Comparison of ENCODE assay signal across 29 cellular contexts in the genomic region with DNA sequence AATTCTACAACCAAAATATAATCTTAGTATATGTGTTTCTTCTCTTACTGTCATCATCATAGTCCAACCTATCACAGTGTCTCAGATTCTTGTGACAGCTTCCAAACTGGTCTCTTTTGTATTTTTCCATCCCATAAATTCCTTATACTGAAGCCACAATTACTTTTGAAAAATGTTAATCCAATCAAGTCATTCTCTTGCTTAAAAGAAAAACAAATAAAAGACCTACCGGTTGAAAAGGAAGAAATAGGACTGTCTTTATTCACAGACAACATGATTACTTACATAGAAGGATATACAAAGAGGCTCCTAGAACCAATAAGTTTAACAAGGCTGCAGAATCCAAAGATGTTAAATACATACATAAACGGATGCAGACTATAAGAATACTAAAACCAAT.
"Had no signal": no experiment of that assay in that cellular context is flagged by ENCODE, and none has a peak within 500 bp of the region (broad histone marks: within the 10 kb centered on the region; RNA-seq: fewer than 3 reads in every experiment).

No MANE protein-coding gene starts in this region.

- H3K4me3 Mint-ChIP-seq: naive thymus-derived CD4-positive, alpha-beta T cell; natural killer cell; nephron; stimulated activated effector memory CD8-positive, alpha-beta T cell treated with anti-CD3 and anti-CD28 coated beads, Interleukin-12 subunit alpha, Interleukin-12 subunit beta, amount 100 ng/mL, for 72 hours; stimulated activated naive CD8-positive, alpha-beta T cell treated with anti-CD3 and anti-CD28 coated beads, Interleukin-15, amount 100 ng/mL, for 72 hours; type B pancreatic cell had no signal

- H3K79me2 ChIP-seq: parathyroid adenoma had no signal

- H3K9ac ChIP-seq: parathyroid adenoma had no signal

- H3K36me3 Mint-ChIP-seq: natural killer cell; stimulated activated effector memory CD8-positive, alpha-beta T cell treated with anti-CD3 and anti-CD28 coated beads, Interleukin-12 subunit alpha, Interleukin-12 subunit beta, amount 100 ng/mL, for 72 hours; type B pancreatic cell had no signal

- DNase-seq: naive thymus-derived CD4-positive, alpha-beta T cell; natural killer cell; nucleus accumbens; posterior cingulate gyrus; psoas muscle; right cardiac atrium; right lobe of liver; sigmoid colon; small intestine; stimulated activated CD4-positive, alpha-beta T cell treated with anti-CD3 and anti-CD28 coated beads, Interleukin-15, amount 100 ng/mL, for 24 hours; stimulated activated CD4-positive, alpha-beta T cell treated with anti-CD3 and anti-CD28 coated beads, Interleukin-2, amount 100 ng/mL, for 24 hours; stimulated activated CD4-positive, alpha-beta T cell treated with anti-CD3 and anti-CD28 coated beads, Interleukin-2, amount 100 ng/mL, for 48 hours; stimulated activated CD4-positive, alpha-beta T cell treated with anti-CD3 and anti-CD28 coated beads, Interleukin-4, amount 100 ng/mL, for 24 hours; stimulated activated naive CD4-positive, alpha-beta T cell; stimulated activated naive CD8-positive, alpha-beta T cell treated with anti-CD3 and anti-CD28 coated beads, Interleukin-15, amount 100 ng/mL, for 72 hours; stimulated activated naive CD8-positive, alpha-beta T cell treated with anti-CD3 and anti-CD28 coated beads, Interleukin-15, Interleukin-2, amounts not matched to agents 100 U/mL and 50 U/mL, for 24 hours; substantia nigra; testis; tibial artery; transverse colon; upper lobe of right lung; uterus had no signal

- H3K4me1 ChIP-seq: parathyroid adenoma, psoas muscle, right lobe of liver, sigmoid colon, suprapubic skin, testis, tibial artery, transverse colon, upper lobe of right lung, uterus had no signal

- H3K4me3 ChIP-seq: psoas muscle, right lobe of liver, sigmoid colon, suprapubic skin, testis, tibial artery, transverse colon, upper lobe of right lung, uterus had no signal

- H3K9me3 Mint-ChIP-seq: natural killer cell; nephron; stimulated activated effector memory CD8-positive, alpha-beta T cell treated with anti-CD3 and anti-CD28 coated beads, Interleukin-12 subunit alpha, Interleukin-12 subunit beta, amount 100 ng/mL, for 72 hours; type B pancreatic cell had no signal

- H2AFZ ChIP-seq: parathyroid adenoma had no signal

- ATAC-seq: naive thymus-derived CD4-positive, alpha-beta T cell; natural killer cell; psoas muscle; right cardiac atrium; right lobe of liver; stimulated activated effector memory CD8-positive, alpha-beta T cell treated with anti-CD3 and anti-CD28 coated beads, Interleukin-12 subunit alpha, Interleukin-12 subunit beta, amount 100 ng/mL, for 72 hours; stimulated activated naive CD8-positive, alpha-beta T cell treated with anti-CD3 and anti-CD28 coated beads, Interleukin-15, amount 100 ng/mL, for 72 hours; stimulated activated naive CD8-positive, alpha-beta T cell treated with anti-CD3 and anti-CD28 coated beads, Interleukin-15, Interleukin-2, amounts not matched to agents 100 U/mL and 50 U/mL, for 24 hours; upper lobe of right lung had no signal

- H3K9me3 ChIP-seq: neutrophil, psoas muscle, right lobe of liver, sigmoid colon, suprapubic skin, testis, tibial artery, transverse colon, upper lobe of right lung, uterus had no signal

- H3K27me3 ChIP-seq: neutrophil, right lobe of liver, sigmoid colon, suprapubic skin, testis, tibial artery, transverse colon, upper lobe of right lung, uterus had no signal

- H3K27me3 Mint-ChIP-seq: naive thymus-derived CD4-positive, alpha-beta T cell; progenitor cell of endocrine pancreas; stimulated activated naive CD8-positive, alpha-beta T cell treated with anti-CD3 and anti-CD28 coated beads, Interleukin-15, amount 100 ng/mL, for 72 hours; type B pancreatic cell had no signal

- H3K27ac Mint-ChIP-seq: naive thymus-derived CD4-positive, alpha-beta T cell; natural killer cell; nephron; progenitor cell of endocrine pancreas; stimulated activated effector memory CD8-positive, alpha-beta T cell treated with anti-CD3 and anti-CD28 coated beads, Interleukin-12 subunit alpha, Interleukin-12 subunit beta, amount 100 ng/mL, for 72 hours; type B pancreatic cell had no signal

- H3K27ac ChIP-seq: neutrophil, parathyroid adenoma, psoas muscle, right lobe of liver, sigmoid colon, suprapubic skin, testis, tibial artery, transverse colon, upper lobe of right lung, uterus had no signal

- H3K4me1 Mint-ChIP-seq: nephron; stimulated activated effector memory CD8-positive, alpha-beta T cell treated with anti-CD3 and anti-CD28 coated beads, Interleukin-12 subunit alpha, Interleukin-12 subunit beta, amount 100 ng/mL, for 72 hours; stimulated activated naive CD8-positive, alpha-beta T cell treated with anti-CD3 and anti-CD28 coated beads, Interleukin-15, amount 100 ng/mL, for 72 hours had no signal

- H3K36me3 ChIP-seq: neutrophil, right lobe of liver, sigmoid colon, suprapubic skin, tibial artery, transverse colon, upper lobe of right lung, uterus had no signal
